8 cellular contexts compared by ENCODE assay signal in genomic region chr12:107884769-107885694, GRCh38.
DNase-seq lines count a peak whose midpoint lies in the region; ATAC-seq and TF ChIP-seq lines count a peak whose summit lies in the region.

No MANE protein-coding gene starts in this region.

- no peak overlapping the region for H3K4me3 Mint-ChIP-seq in activated T-helper 17 cell treated with anti-CD3 and anti-CD28 coated beads, Interleukin-2, amount 50 U/mL, for 72 hours

- H3K27me3 Mint-ChIP-seq in activated T-helper 17 cell treated with anti-CD3 and anti-CD28 coated beads, Interleukin-2, amount 50 U/mL, for 72 hours: peaks cover 10% of the 10 kb centered on the region

- peak; percentile 52 for ATAC-seq in HG03175 (IDR thresholded peaks at IDR 0.05; ENCODE audit: unreplicated experiment)
- ATAC-seq in activated T-helper 17 cell treated with anti-CD3 and anti-CD28 coated beads, Interleukin-2, amount 50 U/mL, for 72 hours (replicated peaks): peak; percentile 59
- no peak for ATAC-seq in GM18873 (IDR thresholded peaks at IDR 0.05; ENCODE audit: low FRiP score, unreplicated experiment)
- no peak for ATAC-seq in HG03135 (IDR thresholded peaks at IDR 0.05; ENCODE audit: unreplicated experiment)

- H3K27ac Mint-ChIP-seq in activated T-helper 17 cell treated with anti-CD3 and anti-CD28 coated beads, Interleukin-2, amount 50 U/mL, for 72 hours: no peak overlapping the region

- H3K9me3 Mint-ChIP-seq in activated T-helper 17 cell treated with anti-CD3 and anti-CD28 coated beads, Interleukin-2, amount 50 U/mL, for 72 hours: no peaks in the 10 kb centered on the region

- H3K4me3 ChIP-seq in retinal pigment epithelial cell (ENCODE audit: low read length): no peak overlapping the region

- TF ChIP-seq CTCF in retinal pigment epithelial cell (conservative IDR thresholded peaks at IDR 0.05; ENCODE audit: low read depth, low read length): peak; percentile 83

- H3K36me3 Mint-ChIP-seq in activated T-helper 17 cell treated with anti-CD3 and anti-CD28 coated beads, Interleukin-2, amount 50 U/mL, for 72 hours (ENCODE audit: low read depth): no peaks in the 10 kb centered on the region

- DNase-seq in ELF-1 (ENCODE audit: low read depth, low spot score) (peak; percentile 67), NCI-H748 treated with DMSO at 0.1 percent for 48 hours (lab: John Stamatoyannopoulos, UW) (peak; percentile 55), glomerular endothelial cell (ENCODE audit: extremely low read depth, low read depth, low spot score) (peak; percentile 9), retinal pigment epithelial cell (ENCODE audit: low read depth) (no peak)

- H3K4me1 Mint-ChIP-seq in activated T-helper 17 cell treated with anti-CD3 and anti-CD28 coated beads, Interleukin-2, amount 50 U/mL, for 72 hours: no peaks in the 10 kb centered on the region

Comparison
In these comparisons a context has a peak if more than half of its experiments do, and no peak if none do; other contexts are left out.
1. ATAC-seq: peak in HG03175 (single experiment) and activated T-helper 17 cell treated with anti-CD3 and anti-CD28 coated beads, Interleukin-2, amount 50 U/mL, for 72 hours (single experiment); none in GM18873 (single experiment) and HG03135 (single experiment).